Comparison of ENCODE assay signal across 16 cellular contexts in genomic region chr13:40585911-40586471, GRCh38.
A peak's percentile ranks its signal among the peaks of the same experiment; 100 is the strongest.
DNase-seq lines count a peak whose midpoint lies in the region; ATAC-seq and TF ChIP-seq lines count a peak whose summit lies in the region.
"Had no signal": no experiment of that assay in that cellular context is flagged by ENCODE, and none has a peak within 500 bp of the region (broad histone marks: within the 10 kb centered on the region; RNA-seq: fewer than 3 reads in every experiment).

No MANE protein-coding gene starts in this region.

- no peak for TF ChIP-seq CTCF in OCI-LY1 (IDR thresholded peaks at IDR 0.05; ENCODE audit: low read length)
- TF ChIP-seq CTCF in colonic mucosa (IDR thresholded peaks at IDR 0.05) = no peak

- H3K4me3 ChIP-seq in OCI-LY1 (ENCODE audit: low read depth, low read length, poor library complexity, severe bottlenecking) (no peak overlapping the region), colonic mucosa (no peak overlapping the region)
- H3K4me3 ChIP-seq: right atrium auricular region, SJSA1 had no signal

- peaks cover 92% of the 10 kb centered on the region for H3K4me1 Mint-ChIP-seq in activated CD4-positive, alpha-beta memory T cell treated with anti-CD3 and anti-CD28 coated beads for 36 hours (ENCODE audit: low read depth)
- peaks cover 74% of the 10 kb centered on the region for H3K4me1 Mint-ChIP-seq in activated CD4-positive, alpha-beta memory T cell treated with anti-CD3 and anti-CD28 coated beads, Interleukin-2, amount 10 ng/mL, durations not matched to agents 7 days and 5 days

- H3K27me3 ChIP-seq in OCI-LY1 (ENCODE audit: insufficient read depth, low read length) = no peaks in the 10 kb centered on the region
- no peaks in the 10 kb centered on the region for H3K27me3 ChIP-seq in colonic mucosa
- H3K27me3 ChIP-seq: right atrium auricular region, SJSA1 had no signal

- intact Hi-C loops in activated CD4-positive, alpha-beta memory T cell treated with anti-CD3 and anti-CD28 coated beads for 36 hours (cut with micrococcal nuclease) = no loop called here
- intact Hi-C loops in left colon (cut with DNase I, micrococcal nuclease) (no loop called here), colonic mucosa (cut with DNase I) (no loop called here)

- POLR2A ChIA-PET in activated CD4-positive, alpha-beta memory T cell treated with anti-CD3 and anti-CD28 coated beads for 36 hours (lab: Charles Lee) = interaction anchor here (0.6 kb wide), 1 partner anchor 511 kb away, joined by 3 read pairs; no protein-coding TSS in a partner anchor
- POLR2A ChIA-PET in activated CD4-positive, alpha-beta memory T cell treated with anti-CD3 and anti-CD28 coated beads, Interleukin-2, amount 10 ng/mL, durations not matched to agents 7 days and 5 days (lab: Charles Lee) = interaction anchor here (1.8 kb wide), 1 partner anchor 10 kb away, joined by 3 read pairs; no protein-coding TSS in a partner anchor

- H3K9me3 ChIP-seq in OCI-LY1 (ENCODE audit: low read length) = 0 out of 2 replicates have a peak, but pooled peaks cover 3% of the 10 kb centered on the region
- no peaks in the 10 kb centered on the region for H3K9me3 ChIP-seq in colonic mucosa
- H3K9me3 ChIP-seq: SJSA1 had no signal

- H3K27me3 Mint-ChIP-seq in activated CD4-positive, alpha-beta memory T cell treated with anti-CD3 and anti-CD28 coated beads for 36 hours = no peaks in the 10 kb centered on the region
- H3K27me3 Mint-ChIP-seq in activated CD4-positive, alpha-beta memory T cell treated with anti-CD3 and anti-CD28 coated beads, Interleukin-2, amount 10 ng/mL, durations not matched to agents 7 days and 5 days = no peaks in the 10 kb centered on the region
- H3K27me3 Mint-ChIP-seq: dendritic cell treated with granulocyte-macrophage colony-stimulating factor and Interleukin-4, amounts not matched to agents 40 ng/mL and 50 ng/mL, for 4 days had no signal

- peaks cover 98% of the 10 kb centered on the region for H3K79me2 ChIP-seq in OCI-LY1 (ENCODE audit: insufficient read depth, low read length)

- H3K36me3 Mint-ChIP-seq in activated CD4-positive, alpha-beta memory T cell treated with anti-CD3 and anti-CD28 coated beads for 36 hours = peaks cover 16% of the 10 kb centered on the region
- peaks cover 26% of the 10 kb centered on the region for H3K36me3 Mint-ChIP-seq in activated CD4-positive, alpha-beta memory T cell treated with anti-CD3 and anti-CD28 coated beads, Interleukin-2, amount 10 ng/mL, durations not matched to agents 7 days and 5 days (ENCODE audit: low read depth)

- H3K9me2 ChIP-seq in OCI-LY1 (ENCODE audit: low read depth, low read length) = no peaks in the 10 kb centered on the region

- no peak for ATAC-seq in left colon

- H3K36me3 ChIP-seq in OCI-LY1 (ENCODE audit: insufficient read depth, low read length) (peaks cover 20% of the 10 kb centered on the region), colonic mucosa (no peaks in the 10 kb centered on the region)
- H3K36me3 ChIP-seq: right atrium auricular region, SJSA1 had no signal

- no peak for DNase-seq in activated CD4-positive, alpha-beta memory T cell treated with anti-CD3 and anti-CD28 coated beads for 36 hours
- no peak for DNase-seq in activated CD4-positive, alpha-beta memory T cell treated with anti-CD3 and anti-CD28 coated beads, Interleukin-2, amount 10 ng/mL, durations not matched to agents 7 days and 5 days
- DNase-seq in epithelial cell of prostate (ENCODE audit: low read depth, low spot score) = no peak
- peak; percentile 81 for DNase-seq in pulmonary artery endothelial cell (ENCODE audit: low read depth, low spot score)
- no peak for DNase-seq in left colon
- no peak for DNase-seq in GOT3 (lab: John Stamatoyannopoulos, UW)
- DNase-seq in colonic mucosa = no peak
- DNase-seq: 8988T; activated CD4-positive, CD25-positive, alpha-beta regulatory T cell; activated effector memory CD4-positive, alpha-beta T cell treated with anti-CD3 and anti-CD28 coated beads, Interleukin-2, amount 50 U/mL, for 16 hours; NCI-H1092; NCI-H510A had no signal

- no peak overlapping the region; the same call in 1 of the 2 replicates for H3K4me2 ChIP-seq in OCI-LY1 (ENCODE audit: low read length)

- peaks cover 16% of the 10 kb centered on the region for H3F3A ChIP-seq in OCI-LY1 (ENCODE audit: insufficient read depth, low read length)

- no peak overlapping the region for H2AFZ ChIP-seq in OCI-LY1 (ENCODE audit: low read length)

- peak overlapping the region; percentile 10 for H3K27ac Mint-ChIP-seq in activated CD4-positive, alpha-beta memory T cell treated with anti-CD3 and anti-CD28 coated beads for 36 hours
- H3K27ac Mint-ChIP-seq in activated CD4-positive, alpha-beta memory T cell treated with anti-CD3 and anti-CD28 coated beads, Interleukin-2, amount 10 ng/mL, durations not matched to agents 7 days and 5 days = no peak overlapping the region
- H3K27ac Mint-ChIP-seq: dendritic cell treated with granulocyte-macrophage colony-stimulating factor and Interleukin-4, amounts not matched to agents 40 ng/mL and 50 ng/mL, for 4 days had no signal

- peak overlapping the region; percentile 90 for H3K27ac ChIP-seq in OCI-LY1 (ENCODE audit: low read depth, low read length, poor library complexity, severe bottlenecking)
- H3K27ac ChIP-seq in epithelial cell of prostate = peak overlapping the region; percentile 44
- no peak overlapping the region for H3K27ac ChIP-seq in colonic mucosa
- H3K27ac ChIP-seq: SJSA1 had no signal

- H3K4me1 ChIP-seq in OCI-LY1 (ENCODE audit: insufficient read depth, low read length, severe bottlenecking) (peaks cover 71% of the 10 kb centered on the region), colonic mucosa (peaks cover 4% of the 10 kb centered on the region)

- H3K9ac ChIP-seq in OCI-LY1 (ENCODE audit: low read length) (no peak overlapping the region; the same call in 1 of the 2 replicates), colonic mucosa (ENCODE audit: low read depth in 2 of 2, low read length in 2 of 2) (no peak overlapping the region)

- H4K20me1 ChIP-seq in OCI-LY1 (ENCODE audit: insufficient read depth, low read length) = no peaks in the 10 kb centered on the region

- H3K9me3 Mint-ChIP-seq in activated CD4-positive, alpha-beta memory T cell treated with anti-CD3 and anti-CD28 coated beads for 36 hours = peaks cover 15% of the 10 kb centered on the region
- H3K9me3 Mint-ChIP-seq in activated CD4-positive, alpha-beta memory T cell treated with anti-CD3 and anti-CD28 coated beads, Interleukin-2, amount 10 ng/mL, durations not matched to agents 7 days and 5 days = peaks cover 13% of the 10 kb centered on the region

- CTCF ChIA-PET in activated CD4-positive, alpha-beta memory T cell treated with anti-CD3 and anti-CD28 coated beads for 36 hours (lab: Charles Lee) = no interaction called here
- CTCF ChIA-PET in activated CD4-positive, alpha-beta memory T cell treated with anti-CD3 and anti-CD28 coated beads, Interleukin-2, amount 10 ng/mL, durations not matched to agents 7 days and 5 days (lab: Charles Lee) = no interaction called here

- H3K4me3 Mint-ChIP-seq in activated CD4-positive, alpha-beta memory T cell treated with anti-CD3 and anti-CD28 coated beads for 36 hours = no peak overlapping the region
- no peak overlapping the region for H3K4me3 Mint-ChIP-seq in activated CD4-positive, alpha-beta memory T cell treated with anti-CD3 and anti-CD28 coated beads, Interleukin-2, amount 10 ng/mL, durations not matched to agents 7 days and 5 days
- H3K4me3 Mint-ChIP-seq: dendritic cell treated with granulocyte-macrophage colony-stimulating factor and Interleukin-4, amounts not matched to agents 40 ng/mL and 50 ng/mL, for 4 days had no signal
